15 cellular contexts compared by ENCODE assay signal in the genomic region with DNA sequence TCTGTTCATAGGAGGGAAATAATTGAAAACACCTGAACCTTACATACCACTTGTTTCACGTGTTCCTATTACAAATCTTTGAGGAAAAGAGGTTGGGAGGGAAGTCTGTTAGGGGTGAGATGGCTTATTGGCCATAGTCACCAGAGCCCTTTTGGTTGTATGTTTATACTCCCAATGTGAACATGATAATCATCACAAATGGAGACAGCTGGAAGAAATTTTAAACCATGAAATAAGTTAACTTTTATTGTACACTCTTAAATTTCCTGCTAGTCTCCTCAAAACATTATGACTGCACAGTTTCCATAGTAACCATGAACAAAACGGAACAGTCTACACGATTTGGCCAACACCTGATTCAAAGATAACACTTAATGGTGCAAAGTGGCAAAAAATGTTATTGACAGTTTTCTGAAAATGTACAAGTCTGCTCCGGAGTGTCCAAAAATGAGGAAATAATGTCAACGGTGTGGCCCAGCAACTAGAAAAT. TPM values are rescaled to one million over a fixed set of nuclear protein-coding genes. Genes with fewer than 3 reads are reported as not detected.
A peak's percentile ranks its signal among the peaks of the same experiment; 100 is the strongest.
DNase-seq lines count a peak whose midpoint lies in the region; ATAC-seq, FAIRE-seq and TF ChIP-seq lines count a peak whose summit lies in the region.
"Had no signal": no experiment of that assay in that cellular context is flagged by ENCODE, and none has a peak within 500 bp of the region (broad histone marks: within the 10 kb centered on the region; RNA-seq: fewer than 3 reads in every experiment).

No MANE protein-coding gene starts in this region.

- no peaks in the 10 kb centered on the region for H4K20me1 ChIP-seq in keratinocyte (ENCODE audit: control insufficient read depth, extremely low read depth, insufficient read depth, low read length)

- no peak overlapping the region for H3K9ac ChIP-seq in keratinocyte (ENCODE audit: control insufficient read depth, extremely low read depth, insufficient read depth, low read length)

- no peak overlapping the region for H2AFZ ChIP-seq in keratinocyte (ENCODE audit: control insufficient read depth, low read length)

- no peaks in the 10 kb centered on the region for H3K79me2 ChIP-seq in keratinocyte (ENCODE audit: control insufficient read depth, insufficient read depth, low read length)

- peak; percentile 53 for FAIRE-seq in keratinocyte (lab: Jason Lieb, UNC)
- FAIRE-seq: A549, bronchial epithelial cell had no signal

- no peak for TF ChIP-seq CTCF in keratinocyte (optimal IDR thresholded peaks at IDR 0.05 in 1 of 3, IDR thresholded peaks at IDR 0.05 in 1 of 3, conservative IDR thresholded peaks at IDR 0.05 in 1 of 3; ENCODE audit: extremely low read depth in 1 of 3, insufficient read depth in 2 of 3, low read length in 3 of 3)

- no peak overlapping the region for H3K4me3 ChIP-seq in keratinocyte (ENCODE audit: control insufficient read depth in 2 of 3, extremely low read depth in 1 of 3, insufficient read depth in 2 of 3, low read depth in 1 of 3, low read length in 3 of 3)
- H3K4me3 ChIP-seq: A549, lung, skin epidermis had no signal

- ATAC-seq in GM19351 (IDR thresholded peaks at IDR 0.05; ENCODE audit: unreplicated experiment) (no peak), GM19035 (IDR thresholded peaks at IDR 0.05; ENCODE audit: unreplicated experiment) (no peak)
- ATAC-seq: activated CD8-positive, alpha-beta memory T cell treated with anti-CD3 and anti-CD28 coated beads, Interleukin-2, amount 10 ng/mL, durations not matched to agents 7 days and 5 days had no signal

- H3K9me1 ChIP-seq in keratinocyte (ENCODE audit: control insufficient read depth, extremely low read depth, insufficient read depth, low read length), result no peaks in the 10 kb centered on the region

- dilution Hi-C loops in keratinocyte (cut with MboI; ENCODE audit: extremely low pct_ligation_motif_present, low sequenced_read_pairs), result no loop called here

- peaks cover 16% of the 10 kb centered on the region for H3K4me1 ChIP-seq in keratinocyte (ENCODE audit: control insufficient read depth, extremely low read depth, insufficient read depth, low read length)

- H3K4me2 ChIP-seq in keratinocyte (ENCODE audit: control insufficient read depth, extremely low read depth, insufficient read depth, low read depth, low read length), result no peak overlapping the region

- H3K27me3 ChIP-seq in keratinocyte (ENCODE audit: control insufficient read depth, extremely low read depth, insufficient read depth, low read length), result no peaks in the 10 kb centered on the region

- peak; percentile 35 for DNase-seq in AG08395 (ENCODE audit: low spot score)
- peak; percentile 55 for DNase-seq in LHCN-M2 (ENCODE audit: low read depth)
- DNase-seq in dedifferentiated amniotic fluid mesenchymal stem cell (ENCODE audit: extremely low spot score), result peak; percentile 32
- DNase-seq in keratinocyte (ENCODE audit: low read depth, low spot score), result no peak
- no peak for DNase-seq in NCI-H1092 treated with DMSO at 0.1 percent for 48 hours (lab: John Stamatoyannopoulos, UW)
- no peak for DNase-seq in iPS-NIHi7 (ENCODE audit: extremely low spot score)
- DNase-seq: activated CD8-positive, alpha-beta memory T cell treated with anti-CD3 and anti-CD28 coated beads, Interleukin-2, amount 10 ng/mL, durations not matched to agents 7 days and 5 days; activated naive CD4-positive, alpha-beta T cell treated with Interleukin-2 at 50 U/mL for 16 hours had no signal

- H3K27ac ChIP-seq in keratinocyte (ENCODE audit: control insufficient read depth, insufficient read depth, low read length), result peak overlapping the region; percentile 32
- H3K27ac ChIP-seq: A549, skin epidermis had no signal

- H3K9me3 ChIP-seq in keratinocyte (ENCODE audit: control insufficient read depth, low read depth, low read length), result peaks cover 7% of the 10 kb centered on the region

- H3K36me3 ChIP-seq in keratinocyte (ENCODE audit: control insufficient read depth in 2 of 2, extremely low read depth in 1 of 2, insufficient read depth in 2 of 2, low read length in 2 of 2), result no peaks in the 10 kb centered on the region

RNA-seq across cellular contexts. Expression of a gene that starts 56.9 kb away (rescaled TPM):
- total RNA-seq in LHCN-M2 (2014; rRNA removed), result not detected in 2 replicates
- polyA plus RNA-seq in LHCN-M2 (2012), result not detected
- 0.14 to 0.42 TPM in 2 of 3 replicates, not detected in the other for polyA plus RNA-seq in keratinocyte
- polyA plus RNA-seq in keratinocyte (2011; ENCODE audit: low read depth), result not detected
- 0.18 and 0.38 TPM in 2 replicates for polyA plus RNA-seq in keratinocyte (2011; cell fraction: cytosol; rRNA removed)
- 0.29 TPM in 1 of 2 replicates, not detected in the other for polyA plus RNA-seq in keratinocyte (2011; cell fraction: nucleus; rRNA removed)
- polyA plus RNA-seq in keratinocyte (2012; ENCODE audit: low replicate concordance), result not detected in 2 replicates
- not detected in 3 replicates for polyA minus RNA-seq in keratinocyte
- not detected for polyA minus RNA-seq in keratinocyte (2011; cell fraction: cytosol; rRNA and poly(A)+ RNA removed)
- 2.0 TPM in 1 of 2 replicates, not detected in the other for polyA minus RNA-seq in keratinocyte (2011; cell fraction: nucleus; rRNA and poly(A)+ RNA removed)
- total RNA-seq: activated CD8-positive, alpha-beta memory T cell treated with anti-CD3 and anti-CD28 coated beads, Interleukin-2, amount 10 ng/mL, durations not matched to agents 7 days and 5 days; bronchial epithelial cell; WTC11 had no signal
- polyA plus RNA-seq: A549 had no signal

Comparison
In these comparisons a context has a peak if more than half of its experiments do, and no peak if none do; other contexts are left out.
1. DNase-seq: peak in AG08395 (single experiment), LHCN-M2 (single experiment) and dedifferentiated amniotic fluid mesenchymal stem cell (single experiment); none in keratinocyte (single experiment), NCI-H1092 treated with DMSO at 0.1 percent for 48 hours (single experiment) and iPS-NIHi7 (single experiment).